19 cellular contexts compared by ENCODE assay signal in the genomic region with DNA sequence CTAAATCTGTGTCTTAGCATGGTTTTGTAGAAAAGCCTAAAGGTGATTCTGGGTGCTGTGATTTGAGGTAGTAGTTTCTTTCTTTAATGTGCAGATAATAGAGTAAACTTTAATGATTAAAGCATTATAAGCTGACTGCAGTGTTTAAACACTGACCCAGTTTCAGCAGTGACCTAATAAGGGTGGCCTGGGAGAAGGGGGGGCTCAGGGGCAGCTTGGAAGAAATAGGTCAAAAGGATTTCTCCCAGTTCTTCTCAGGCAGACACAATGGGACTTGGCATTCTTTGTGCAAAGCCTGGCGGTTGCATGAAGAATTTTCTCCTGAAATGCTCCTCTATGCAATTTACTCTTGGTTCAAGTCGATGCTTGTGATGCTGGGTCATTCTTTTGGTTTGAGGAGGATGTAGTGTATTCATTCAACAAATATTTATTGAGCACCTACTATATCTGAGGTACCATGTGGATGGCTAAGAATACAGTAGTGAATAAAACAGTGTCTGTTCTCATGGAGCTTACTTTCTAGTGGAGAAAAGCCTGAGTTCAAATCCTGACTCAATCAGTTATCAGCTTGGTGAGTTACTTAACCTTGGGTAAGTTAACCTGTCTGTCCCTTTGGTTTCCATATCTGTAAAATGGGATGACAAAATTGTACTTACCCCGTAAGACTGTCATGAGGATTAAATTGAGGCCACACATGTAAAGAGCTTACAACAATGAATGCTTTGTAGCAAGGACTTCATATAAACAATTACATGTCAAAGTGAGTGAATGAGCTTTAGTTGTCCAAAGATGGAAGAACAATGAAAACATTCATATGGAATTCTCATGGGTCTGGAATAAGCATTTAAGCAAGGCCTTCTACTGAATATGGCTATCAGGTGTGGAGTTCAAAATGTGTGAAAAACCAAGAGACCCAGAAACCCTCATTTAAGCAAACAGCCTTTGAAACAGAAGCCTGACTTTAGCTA.
DNase-seq lines count a peak whose midpoint lies in the region; ATAC-seq, FAIRE-seq and TF ChIP-seq lines count a peak whose summit lies in the region.
"Had no signal": no experiment of that assay in that cellular context is flagged by ENCODE, and none has a peak within 500 bp of the region (broad histone marks: within the 10 kb centered on the region; RNA-seq: fewer than 3 reads in every experiment).

No MANE protein-coding gene starts in this region.

- DNase-seq in NCI-H526 (lab: John Stamatoyannopoulos, UW) = peak; percentile 6 to 19
- DNase-seq in NCI-H526 treated with DMSO at 0.1 percent for 48 hours (lab: John Stamatoyannopoulos, UW) = no peak
- no peak for DNase-seq in chondrocyte (ENCODE audit: low spot score)
- peak; percentile 61 for DNase-seq in pons (ENCODE audit: low spot score)
- DNase-seq in urothelium cell line (ENCODE audit: low spot score) = no peak
- no peak for DNase-seq in SW480 (ENCODE audit: low spot score)
- DNase-seq: BE2C; Calu3; CD4-positive, alpha-beta T cell; H7; NCI-H1105 treated with DMSO at 0.1 percent for 48 hours; NCI-H1694 treated with DMSO at 0.1 percent for 48 hours; NCI-H2107; NCI-H2227 treated with DMSO at 0.1 percent for 48 hours; PC-9 had no signal

- H3K9ac ChIP-seq in OCI-LY3 (ENCODE audit: low read length) = peak overlapping the region; percentile 16; the same call in 1 of the 2 replicates

- H3K27ac Mint-ChIP-seq in chondrocyte (ENCODE audit: unreplicated experiment) = peak overlapping the region; percentile 15
- H3K27ac Mint-ChIP-seq: CD4-positive, alpha-beta T cell had no signal

- no peaks in the 10 kb centered on the region for H3K79me2 ChIP-seq in OCI-LY3 (ENCODE audit: low read length)

- peaks cover 48% of the 10 kb centered on the region for H3K4me1 Mint-ChIP-seq in chondrocyte (ENCODE audit: low read depth)

- H3K36me3 Mint-ChIP-seq in chondrocyte (ENCODE audit: low read depth) = no peaks in the 10 kb centered on the region

- H3K27ac ChIP-seq in OCI-LY3 (ENCODE audit: low read length) = peak overlapping the region; percentile 84
- H3K27ac ChIP-seq: 22Rv1, PC-9, SK-N-MC had no signal

- no peaks in the 10 kb centered on the region for H3K27me3 Mint-ChIP-seq in chondrocyte (ENCODE audit: low read depth)
- H3K27me3 Mint-ChIP-seq: CD4-positive, alpha-beta T cell had no signal

- no peak overlapping the region for H3K4me3 Mint-ChIP-seq in chondrocyte (ENCODE audit: unreplicated experiment)
- H3K4me3 Mint-ChIP-seq: CD4-positive, alpha-beta T cell had no signal

- H2AFZ ChIP-seq in OCI-LY3 (ENCODE audit: low read depth, low read length) = no peak overlapping the region
- H2AFZ ChIP-seq: PC-9 had no signal

- no peak for ATAC-seq in HG03457 (IDR thresholded peaks at IDR 0.05; ENCODE audit: unreplicated experiment)

- no peaks in the 10 kb centered on the region for H3K9me3 Mint-ChIP-seq in chondrocyte (ENCODE audit: low read depth)
- H3K9me3 Mint-ChIP-seq: CD4-positive, alpha-beta T cell had no signal

- TF ChIP-seq CTCF in OCI-LY3 (IDR thresholded peaks at IDR 0.05; ENCODE audit: low read depth, low read length) (no peak), chondrocyte (IDR thresholded peaks at IDR 0.05) (no peak)

- peaks cover 98% of the 10 kb centered on the region for H3K4me1 ChIP-seq in OCI-LY3 (ENCODE audit: low read length)

- H3K27me3 ChIP-seq in OCI-LY3 (ENCODE audit: low read depth, low read length) = 0 out of 2 replicates have a peak, but pooled peaks cover 3% of the 10 kb centered on the region
- H3K27me3 ChIP-seq: BE2C had no signal

- peak overlapping the region; percentile 65 for H3K4me2 ChIP-seq in OCI-LY3 (ENCODE audit: low read length)
- H3K4me2 ChIP-seq: PC-9 had no signal

- peaks cover 7% of the 10 kb centered on the region; the same call in 1 of the 2 replicates for H3K9me3 ChIP-seq in OCI-LY3 (ENCODE audit: insufficient read depth, low read length)
- H3K9me3 ChIP-seq: BE2C had no signal

- FAIRE-seq in urothelium cell line (lab: Jason Lieb, UNC) = no peak

- H4K20me1 ChIP-seq in OCI-LY3 (ENCODE audit: insufficient read depth, low read length) = no peaks in the 10 kb centered on the region

- H3K36me3 ChIP-seq in OCI-LY3 (replicated peaks; ENCODE audit: low read depth, low read length) = peaks cover 8% of the 10 kb centered on the region
- H3K36me3 ChIP-seq: BE2C had no signal

- peak overlapping the region; percentile 16; the same call in 1 of the 2 replicates for H3K4me3 ChIP-seq in OCI-LY3 (ENCODE audit: low read length)
- H3K4me3 ChIP-seq: PC-9, SK-N-MC had no signal

Comparison
In these comparisons a context has a peak if more than half of its experiments do, and no peak if none do; other contexts are left out.
1. DNase-seq: peak in NCI-H526 (2 of 2) and pons (single experiment); none in NCI-H526 treated with DMSO at 0.1 percent for 48 hours (single experiment), chondrocyte (single experiment), urothelium cell line (single experiment) and SW480 (single experiment).